ENCODE assay signal across 12 cellular contexts in the genomic region with DNA sequence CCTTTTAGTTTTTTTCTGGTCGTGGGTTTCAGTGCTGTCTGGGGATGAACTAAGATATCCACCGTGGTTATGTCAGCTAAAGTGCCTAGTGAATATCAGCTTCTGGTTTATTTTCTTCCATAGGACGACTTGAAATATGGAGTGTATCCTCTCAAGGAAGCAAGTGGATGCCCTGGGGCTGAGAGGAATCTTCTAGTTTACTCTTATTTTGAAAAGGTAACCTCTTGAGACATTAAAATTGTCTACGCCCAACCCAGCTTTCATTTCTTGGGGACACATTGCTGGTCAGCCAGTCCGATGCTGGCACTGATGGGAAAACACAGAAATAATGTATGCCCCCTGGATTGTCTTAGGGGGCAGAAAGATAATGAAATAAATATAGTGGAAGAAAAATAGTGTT. TPM values are rescaled to one million over a fixed set of nuclear protein-coding genes. Genes with fewer than 3 reads are reported as not detected.
DNase-seq lines count a peak whose midpoint lies in the region; ATAC-seq, FAIRE-seq and TF ChIP-seq lines count a peak whose summit lies in the region.
"Had no signal": no experiment of that assay in that cellular context is flagged by ENCODE, and none has a peak within 500 bp of the region (broad histone marks: within the 10 kb centered on the region; RNA-seq: fewer than 3 reads in every experiment).

No MANE protein-coding gene starts in this region.

- H3K9ac ChIP-seq in HepG2 (ENCODE audit: insufficient read depth, low read depth, low read length): no peak overlapping the region

- WGBS in HepG2 (ENCODE audit: low lambda C conversion rate): 92% methylated on average over 5 of the region's 5 CpGs
- WGBS in right lobe of liver (ENCODE audit: insufficient coverage, low coverage, low lambda C conversion rate, missing lambda C conversion rate): 71% methylated on average over 5 of the region's 5 CpGs
- WGBS in thyroid gland, 2 donors: 65 to 73% methylated on average over 5 of the region's 5 CpGs

- no peak for TF ChIP-seq EP300 in HepG2 (IDR thresholded peaks at IDR 0.05; ENCODE audit: low read depth in 2 of 2, low read length in 2 of 2)
- no peak for TF ChIP-seq EP300 in HepG2 (CRISPR knock-in tag; IDR thresholded peaks at IDR 0.05; ENCODE audit: borderline replicate concordance)

- H3K4me1 ChIP-seq in HepG2 (ENCODE audit: insufficient read depth, low read length) (peaks cover 22% of the 10 kb centered on the region), right lobe of liver (no peaks in the 10 kb centered on the region), left lung (peaks cover 0 to 10% of the 10 kb centered on the region in 2 donors), thyroid gland (peaks cover 12 to 26% of the 10 kb centered on the region in 2 donors)

- H4K20me1 ChIP-seq in HepG2 (ENCODE audit: insufficient read depth, low read length): no peaks in the 10 kb centered on the region

- H3K27me3 Mint-ChIP-seq in activated T-helper 2 cell treated with anti-CD3 and anti-CD28 coated beads, Interferon-gamma antibody, Interleukin-2, Interleukin-4, amounts not matched to agents 10 μg/mL and 5 μg/mL and 100 μg/mL, durations not matched to agents 14 hours and 24 hours and 36 hours (ENCODE audit: low read depth): no peaks in the 10 kb centered on the region

- DNase-seq in HepG2 (ENCODE audit: low spot score) (no peak), right lobe of liver (no peak), left lung (no peak), thyroid gland (no peak), NCI-H1436 treated with DMSO at 0.1 percent for 48 hours (lab: John Stamatoyannopoulos, UW) (no peak), left ventricle myocardium superior (no peak)
- no peak for DNase-seq in activated T-helper 2 cell treated with anti-CD3 and anti-CD28 coated beads, Interferon-gamma antibody, Interleukin-2, Interleukin-4, amounts not matched to agents 10 μg/mL and 5 μg/mL and 100 μg/mL, durations not matched to agents 14 hours and 24 hours and 36 hours (ENCODE audit: low spot score)
- DNase-seq: NCI-H2107, WERI-Rb-1 had no signal

- H3K4me1 Mint-ChIP-seq in activated T-helper 2 cell treated with anti-CD3 and anti-CD28 coated beads, Interferon-gamma antibody, Interleukin-2, Interleukin-4, amounts not matched to agents 10 μg/mL and 5 μg/mL and 100 μg/mL, durations not matched to agents 14 hours and 24 hours and 36 hours (ENCODE audit: low read depth): peaks cover 13% of the 10 kb centered on the region

- no peak for ATAC-seq in HepG2
- no peak for ATAC-seq in right lobe of liver
- ATAC-seq in left lung: no peak
- no peak for ATAC-seq in HG02763 (IDR thresholded peaks at IDR 0.05; ENCODE audit: unreplicated experiment)
- ATAC-seq in left ventricle myocardium superior: no peak

- peak overlapping the region; percentile 58 for H3K4me3 Mint-ChIP-seq in activated T-helper 2 cell treated with anti-CD3 and anti-CD28 coated beads, Interferon-gamma antibody, Interleukin-2, Interleukin-4, amounts not matched to agents 10 μg/mL and 5 μg/mL and 100 μg/mL, durations not matched to agents 14 hours and 24 hours and 36 hours (ENCODE audit: low read depth)

- H3K36me3 Mint-ChIP-seq in activated T-helper 2 cell treated with anti-CD3 and anti-CD28 coated beads, Interferon-gamma antibody, Interleukin-2, Interleukin-4, amounts not matched to agents 10 μg/mL and 5 μg/mL and 100 μg/mL, durations not matched to agents 14 hours and 24 hours and 36 hours (ENCODE audit: low read depth): peaks cover 67% of the 10 kb centered on the region

- peak overlapping the region; percentile 16 for H3K27ac Mint-ChIP-seq in activated T-helper 2 cell treated with anti-CD3 and anti-CD28 coated beads, Interferon-gamma antibody, Interleukin-2, Interleukin-4, amounts not matched to agents 10 μg/mL and 5 μg/mL and 100 μg/mL, durations not matched to agents 14 hours and 24 hours and 36 hours

- H3K4me3 ChIP-seq in HepG2 (replicated peaks in 1 of 3; ENCODE audit: insufficient read depth in 1 of 3, low read depth in 2 of 3, low read length in 3 of 3) (no peak overlapping the region; a peak in 1 of 6 replicates), right lobe of liver (no peak overlapping the region), left lung (peak overlapping the region in 1 of 2 donors; percentile 71), thyroid gland (replicated peaks in 1 of 3) (no peak overlapping the region)

- CTCF ChIA-PET in HepG2 (lab: Yijun Ruan, JAX; ENCODE audit: low intra/inter-chr PET ratio, low total read pairs): no interaction called here

- peaks cover 1 to 23% of the 10 kb centered on the region in 2 experiments; a peak in 3 of 5 replicates for H3K36me3 ChIP-seq in HepG2 (replicated peaks in 1 of 2; ENCODE audit: control insufficient read depth in 1 of 2, insufficient read depth in 2 of 2, low read length in 2 of 2)
- H3K36me3 ChIP-seq in right lobe of liver: no peaks in the 10 kb centered on the region
- H3K36me3 ChIP-seq in left lung: peaks cover 0 to 41% of the 10 kb centered on the region in 2 donors
- H3K36me3 ChIP-seq in thyroid gland: no peaks in the 10 kb centered on the region

- POLR2A ChIA-PET in HepG2 (lab: Yijun Ruan, JAX): no interaction called here

- TF ChIP-seq POLR2A in HepG2 (IDR thresholded peaks at IDR 0.05; ENCODE audit: insufficient read depth in 1 of 2, low read depth in 2 of 2, low read length in 2 of 2) (no peak), right lobe of liver (IDR thresholded peaks at IDR 0.05) (no peak), thyroid gland (IDR thresholded peaks at IDR 0.05) (no peak)

- no peak overlapping the region for H3K27ac ChIP-seq in HepG2 (ENCODE audit: extremely low read length, insufficient read depth, low read length)
- no peak overlapping the region for H3K27ac ChIP-seq in right lobe of liver
- H3K27ac ChIP-seq in left lung: peak overlapping the region; percentile 10 to 84
- H3K27ac ChIP-seq in thyroid gland: peak overlapping the region in 2 of 3 donors; percentile 20 to 85
- H3K27ac ChIP-seq: neutrophil had no signal

- no peaks in the 10 kb centered on the region for H3K27me3 ChIP-seq in HepG2 (ENCODE audit: control insufficient read depth in 1 of 2, insufficient read depth in 2 of 2, low read length in 2 of 2)
- H3K27me3 ChIP-seq in right lobe of liver: no peaks in the 10 kb centered on the region
- no peaks in the 10 kb centered on the region for H3K27me3 ChIP-seq in left lung
- H3K27me3 ChIP-seq in thyroid gland: no peaks in the 10 kb centered on the region
- H3K27me3 ChIP-seq: neutrophil had no signal

- TF ChIP-seq CTCF in HepG2 (CRISPR knock-in tag; IDR thresholded peaks at IDR 0.05) (no peak), right lobe of liver (IDR thresholded peaks at IDR 0.05) (no peak), left lung (IDR thresholded peaks at IDR 0.05) (no peak), thyroid gland (IDR thresholded peaks at IDR 0.05) (no peak)

- H3K9me3 Mint-ChIP-seq in activated T-helper 2 cell treated with anti-CD3 and anti-CD28 coated beads, Interferon-gamma antibody, Interleukin-2, Interleukin-4, amounts not matched to agents 10 μg/mL and 5 μg/mL and 100 μg/mL, durations not matched to agents 14 hours and 24 hours and 36 hours: peaks cover 27% of the 10 kb centered on the region

- intact Hi-C loops in HepG2 (cut with micrococcal nuclease; ENCODE audit: unreplicated experiment): no loop called here
- intact Hi-C loops in right lobe of liver (cut with DNase I): no loop called here
- intact Hi-C loops in activated T-helper 2 cell treated with anti-CD3 and anti-CD28 coated beads, Interferon-gamma antibody, Interleukin-2, Interleukin-4, amounts not matched to agents 10 μg/mL and 5 μg/mL and 100 μg/mL, durations not matched to agents 14 hours and 24 hours and 36 hours (cut with micrococcal nuclease): loop anchor here (2.0 to 10.0 kb wide), 3 partner anchors 61 to 219 kb away; a partner anchor contains a TSS
- intact Hi-C loops in left lung (cut with DNase I): no loop called here
- intact Hi-C loops in thyroid gland (cut with DNase I): no loop called here
- intact Hi-C loops in left ventricle myocardium superior (cut with micrococcal nuclease): no loop called here

- no peak for TF ChIP-seq RAD21 in HepG2 (CRISPR knock-in tag; IDR thresholded peaks at IDR 0.05)

- peaks cover 12% of the 10 kb centered on the region for H3K79me2 ChIP-seq in HepG2 (ENCODE audit: insufficient read depth, low read length)

- in situ Hi-C loops in HepG2 (cut with HindIII; ENCODE audit: extremely low pct_ligation_motif_present, low pct_unique_long_range_greater_than_20kb): no loop called here

- H2AFZ ChIP-seq in HepG2 (ENCODE audit: low read length): no peak overlapping the region

- FAIRE-seq in HepG2 (lab: Jason Lieb, UNC): no peak
- FAIRE-seq: endometrium had no signal

- peak overlapping the region; percentile 75 for H3K4me2 ChIP-seq in HepG2 (ENCODE audit: low read depth, low read length)

- no TSS peak for BruUV-seq in HepG2 (replicated peaks; lab: Mats Ljungman, UMichigan)

- H3K9me3 ChIP-seq in HepG2 (ENCODE audit: low read length): no peaks in the 10 kb centered on the region
- H3K9me3 ChIP-seq in right lobe of liver: no peaks in the 10 kb centered on the region
- H3K9me3 ChIP-seq in left lung: no peaks in the 10 kb centered on the region
- no peaks in the 10 kb centered on the region for H3K9me3 ChIP-seq in thyroid gland
- H3K9me3 ChIP-seq: neutrophil had no signal

RNA-seq across cellular contexts. Expression of a gene that starts 1.6 kb away (rescaled TPM):
- 11.8 and 14.6 TPM in 2 replicates for total RNA-seq in HepG2 (2016; rRNA removed; fragmentation: Illumina TruSeq; extraction: Trizol)
- total RNA-seq in HepG2 (2016; cell fraction: cytosol; rRNA removed; fragmentation: Illumina TruSeq; extraction: Trizol; ENCODE audit: low read depth): 2.2 and 2.4 TPM in 2 replicates
- 15.1 and 15.2 TPM in 2 replicates for total RNA-seq in HepG2 (2016; cell fraction: insoluble cytoplasmic fraction; rRNA removed; fragmentation: Illumina TruSeq; extraction: Trizol)
- 4.6 and 6.6 TPM in 2 replicates for total RNA-seq in HepG2 (2016; cell fraction: membrane; rRNA removed; fragmentation: Illumina TruSeq; extraction: Trizol)
- 16.6 and 19.2 TPM in 2 replicates for total RNA-seq in HepG2 (2016; cell fraction: nucleus; rRNA removed; fragmentation: Illumina TruSeq; extraction: Trizol)
- polyA plus RNA-seq in HepG2 (2011; rRNA removed): 4.4 TPM in 2 replicates
- 1.7 and 2.3 TPM in 2 replicates for polyA plus RNA-seq in HepG2 (2011; cell fraction: cytosol; rRNA removed)
- polyA plus RNA-seq in HepG2 (2011; cell fraction: nucleus; rRNA removed): 4.7 and 5.1 TPM in 2 replicates
- 4.5 and 6.0 TPM in 2 replicates for polyA plus RNA-seq in HepG2 (2012)
- polyA plus RNA-seq in HepG2 (2016; cell fraction: cytosol; fragmentation: Illumina TruSeq; extraction: Trizol; ENCODE audit: low read depth): 1.8 and 2.2 TPM in 2 replicates
- polyA plus RNA-seq in HepG2 (2016; cell fraction: insoluble cytoplasmic fraction; fragmentation: Illumina TruSeq; extraction: Trizol; ENCODE audit: low read depth): 9.4 and 12.1 TPM in 2 replicates
- polyA plus RNA-seq in HepG2 (2016; cell fraction: membrane; fragmentation: Illumina TruSeq; extraction: Trizol; ENCODE audit: low read depth): 2.0 and 2.9 TPM in 2 replicates
- 27.5 and 29.1 TPM in 2 replicates for polyA plus RNA-seq in HepG2 (2016; cell fraction: nucleus; fragmentation: Illumina TruSeq; extraction: Trizol; ENCODE audit: insufficient read depth, low read depth)
- 24.7 and 36.7 TPM in 2 replicates for polyA minus RNA-seq in HepG2 (2011; rRNA and poly(A)+ RNA removed; ENCODE audit: low replicate concordance)
- 5.7 and 7.5 TPM in 2 replicates for polyA minus RNA-seq in HepG2 (2011; cell fraction: cytosol; rRNA and poly(A)+ RNA removed)
- 50.9 and 56.7 TPM in 2 replicates for polyA minus RNA-seq in HepG2 (2011; cell fraction: nucleus; rRNA and poly(A)+ RNA removed)
- 1 to 10 TPM in 2 of 6 experiments, under 1 TPM in 4; 0.37 to 1.6 (median 0.84) TPM for total RNA-seq in right lobe of liver
- total RNA-seq in activated T-helper 2 cell treated with anti-CD3 and anti-CD28 coated beads, Interferon-gamma antibody, Interleukin-2, Interleukin-4, amounts not matched to agents 10 μg/mL and 5 μg/mL and 100 μg/mL, durations not matched to agents 14 hours and 24 hours and 36 hours: 15.6 and 16.0 TPM in 2 replicates
- 10 to 100 TPM; 27.3 to 28.7 TPM for total RNA-seq in left lung
- total RNA-seq in thyroid gland: 10 to 100 TPM; 22.7 to 29.6 (median 24.2) TPM
- 13.9 TPM for total RNA-seq in left ventricle myocardium superior

Comparison
In these comparisons a context has a peak if more than half of its experiments do, and no peak if none do; other contexts are left out.
1. H3K27ac ChIP-seq: peak in left lung (2 of 2) and thyroid gland (2 of 3); none in HepG2 (single experiment) and right lobe of liver (0 of 3).